ENCODE assay signal across 1 cellular context in genomic region chr13:114096031-114096485, GRCh38.
TF ChIP-seq lines count a peak whose summit lies in the region.

No MANE protein-coding gene starts in this region.

TF ChIP-seq in H1, 55 proteins besides CTCF, POLR2A, EP300 and RAD21 (continued from another document):
- no peak for TF ChIP-seq NANOG (IDR thresholded peaks at IDR 0.05; ENCODE audit: insufficient read depth, low read depth, low read length, poor library complexity, severe bottlenecking)
- TF ChIP-seq SIRT6 (IDR thresholded peaks at IDR 0.05; ENCODE audit: low read length) = no peak
- TF ChIP-seq CBX8 (IDR thresholded peaks at IDR 0.05; ENCODE audit: borderline replicate concordance, low read depth, low read length) = no peak
- TF ChIP-seq MAFK (IDR thresholded peaks at IDR 0.05; ENCODE audit: low read depth, low read length) = no peak
- no peak for TF ChIP-seq POU5F1 (IDR thresholded peaks at IDR 0.05; ENCODE audit: low read depth, low read length)
- TF ChIP-seq YY1 (IDR thresholded peaks at IDR 0.05; ENCODE audit: low read depth, low read length) = no peak
- no peak for TF ChIP-seq NRF1 (IDR thresholded peaks at IDR 0.05; ENCODE audit: low read depth, low read length)
- TF ChIP-seq KDM1A (IDR thresholded peaks at IDR 0.05; ENCODE audit: borderline replicate concordance, low read length) = no peak
- no peak for TF ChIP-seq PHF8 (conservative IDR thresholded peaks at IDR 0.05; ENCODE audit: low read depth, low read length)
- TF ChIP-seq RXRA (IDR thresholded peaks at IDR 0.05; ENCODE audit: insufficient read depth, low read depth, low read length) = no peak
- TF ChIP-seq JUN (IDR thresholded peaks at IDR 0.05; ENCODE audit: low read depth, low read length) = no peak
- no peak for TF ChIP-seq SP2 (IDR thresholded peaks at IDR 0.05; ENCODE audit: low read length)
- TF ChIP-seq, protein P1, sequence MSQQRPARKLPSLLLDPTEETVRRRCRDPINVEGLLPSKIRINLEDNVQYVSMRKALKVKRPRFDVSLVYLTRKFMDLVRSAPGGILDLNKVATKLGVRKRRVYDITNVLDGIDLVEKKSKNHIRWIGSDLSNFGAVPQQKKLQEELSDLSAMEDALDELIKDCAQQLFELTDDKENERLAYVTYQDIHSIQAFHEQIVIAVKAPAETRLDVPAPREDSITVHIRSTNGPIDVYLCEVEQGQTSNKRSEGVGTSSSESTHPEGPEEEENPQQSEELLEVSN (IDR thresholded peaks at IDR 0.05) = no peak
- TF ChIP-seq EZH2 (IDR thresholded peaks at IDR 0.05; ENCODE audit: low read depth, low read length, severe bottlenecking) = no peak
- no peak for TF ChIP-seq SRF (IDR thresholded peaks at IDR 0.05; ENCODE audit: low read depth, low read length)
- TF ChIP-seq BACH1 (IDR thresholded peaks at IDR 0.05; ENCODE audit: low read length) = no peak
